In genomic region chr21:44991538-44992483, GRCh38 we compare ENCODE assay signal across 1 cellular context.
TF ChIP-seq lines count a peak whose summit lies in the region.

No MANE protein-coding gene starts in this region.

TF ChIP-seq in IMR-90, 13 proteins besides CTCF, POLR2A, EP300 and RAD21:
- TF ChIP-seq NFE2L2 (IDR thresholded peaks at IDR 0.05; ENCODE audit: low read depth, low read length): no peak
- no peak for TF ChIP-seq MAFK (IDR thresholded peaks at IDR 0.05; ENCODE audit: low read depth, low read length)
- TF ChIP-seq MAZ (IDR thresholded peaks at IDR 0.05; ENCODE audit: borderline replicate concordance, low read depth, low read length): 0 out of 2 replicates have a peak, but pooled peaks have one; percentile 9
- TF ChIP-seq USF2 (IDR thresholded peaks at IDR 0.05; ENCODE audit: low read depth, low read length): no peak
- no peak for TF ChIP-seq ELK1 (IDR thresholded peaks at IDR 0.05; ENCODE audit: borderline replicate concordance, low read depth, low read length)
- TF ChIP-seq CHD1 (IDR thresholded peaks at IDR 0.05; ENCODE audit: low read depth, low read length): no peak
- TF ChIP-seq SMC3 (IDR thresholded peaks at IDR 0.05; ENCODE audit: low read depth, low read length): peak; percentile 34; the same call in 1 of the 2 replicates
- no peak for TF ChIP-seq CEBPB (IDR thresholded peaks at IDR 0.05; ENCODE audit: low read depth, low read length)
- TF ChIP-seq BHLHE40 (IDR thresholded peaks at IDR 0.05; ENCODE audit: low read depth, low read length): peak; percentile 87
- TF ChIP-seq RCOR1 (IDR thresholded peaks at IDR 0.05; ENCODE audit: insufficient replicate concordance, low read length): peak; percentile 97
